19 cellular contexts compared by ENCODE assay signal in the genomic region with DNA sequence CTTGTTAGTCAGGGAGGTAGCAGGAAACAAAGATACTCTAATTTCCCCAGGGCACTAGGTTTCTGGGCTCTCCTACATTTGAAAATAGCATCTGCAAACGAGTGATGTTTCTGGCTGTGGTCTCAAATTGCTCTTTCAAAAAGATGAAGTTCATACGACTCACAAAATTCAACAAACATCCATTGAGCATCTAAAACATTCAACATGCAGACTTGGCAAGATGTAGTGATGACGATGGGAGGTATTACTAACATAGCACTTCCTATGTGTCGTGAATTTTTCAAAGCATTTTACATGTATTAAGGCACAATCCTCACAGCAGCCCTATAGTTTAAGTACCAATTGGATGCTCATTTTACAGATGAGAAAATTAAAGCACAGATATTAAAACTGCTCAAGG. TPM values are rescaled to one million over a fixed set of nuclear protein-coding genes. Genes with fewer than 3 reads are reported as not detected.
DNase-seq lines count a peak whose midpoint lies in the region; ATAC-seq and TF ChIP-seq lines count a peak whose summit lies in the region.
"Had no signal": no experiment of that assay in that cellular context is flagged by ENCODE, and none has a peak within 500 bp of the region (broad histone marks: within the 10 kb centered on the region; RNA-seq: fewer than 3 reads in every experiment).

No MANE protein-coding gene starts in this region.

- H3K9ac ChIP-seq in DND-41 (ENCODE audit: low read depth, low read length) (no peak overlapping the region), rectal smooth muscle tissue (ENCODE audit: low read length) (no peak overlapping the region)

- H3K4me1 ChIP-seq in DND-41 (ENCODE audit: insufficient read depth, low read length) (peaks cover 57% of the 10 kb centered on the region), RWPE2 (ENCODE audit: insufficient read depth, poor library complexity, severe bottlenecking) (no peaks in the 10 kb centered on the region), rectal smooth muscle tissue (ENCODE audit: control insufficient read depth, insufficient read depth, low read length) (peaks cover 13% of the 10 kb centered on the region), gastrocnemius medialis (peaks cover 0 to 3% of the 10 kb centered on the region in 2 donors)
- H3K4me1 ChIP-seq: SJCRH30 had no signal

- no peak overlapping the region for H2AFZ ChIP-seq in DND-41 (ENCODE audit: low read depth, low read length)

- TF ChIP-seq CTCF in DND-41 (IDR thresholded peaks at IDR 0.05; ENCODE audit: borderline replicate concordance, extremely low read depth, low read length, poor library complexity, severe bottlenecking) (no peak), RWPE2 (IDR thresholded peaks at IDR 0.05; ENCODE audit: poor library complexity, severe bottlenecking) (no peak), fibroblast of mammary gland (conservative IDR thresholded peaks at IDR 0.05; ENCODE audit: control insufficient read depth, insufficient read depth, low read depth, low read length) (no peak), gastrocnemius medialis (IDR thresholded peaks at IDR 0.05 in 4 of 5, conservative IDR thresholded peaks at IDR 0.05 in 1 of 5) (no peak), glutamatergic neuron (IDR thresholded peaks at IDR 0.05; ENCODE audit: partially characterized antibody, unreplicated experiment) (no peak)

- no peaks in the 10 kb centered on the region for H3K4me1 Mint-ChIP-seq in glutamatergic neuron (ENCODE audit: low read depth, unreplicated experiment)
- H3K4me1 Mint-ChIP-seq in stimulated activated naive B cell treated with anti-CD40 and anti-IgM and Interleukin-4, amounts not matched to agents 10 μg/mL and 1 μg/mL and 100 μg/mL, for 72 hours: peaks cover 8 to 10% of the 10 kb centered on the region in 2 donors

- ATAC-seq in DND-41 (ENCODE audit: insufficient read depth, low read depth) (no peak), RWPE2 (ENCODE audit: low read depth) (no peak), gastrocnemius medialis (no peak)
- ATAC-seq in stimulated activated naive B cell treated with anti-CD40 and anti-IgM and Interleukin-4, amounts not matched to agents 10 μg/mL and 1 μg/mL and 100 μg/mL, for 72 hours (replicated peaks): no peak

- in situ Hi-C loops in gastrocnemius medialis (cut with MboI; ENCODE audit: low sequenced_read_pairs in 4 of 4): loop anchor here in 1 of 4 donors (25.0 kb wide), 1 partner anchor 95 kb away; no protein-coding TSS in a partner anchor

- H4K20me1 ChIP-seq in DND-41 (ENCODE audit: insufficient read depth, low read length): no peaks in the 10 kb centered on the region

- H3K36me3 ChIP-seq in DND-41 (ENCODE audit: insufficient read depth, low read length) (no peaks in the 10 kb centered on the region), RWPE2 (ENCODE audit: low read depth) (peaks cover 26% of the 10 kb centered on the region), rectal smooth muscle tissue (ENCODE audit: control insufficient read depth, insufficient read depth, low read length) (no peaks in the 10 kb centered on the region), gastrocnemius medialis (no peaks in the 10 kb centered on the region)
- H3K36me3 ChIP-seq: SJCRH30 had no signal

- no peaks in the 10 kb centered on the region for H3K79me2 ChIP-seq in DND-41 (ENCODE audit: insufficient read depth, low read length)

- no peaks in the 10 kb centered on the region for H3K27me3 ChIP-seq in DND-41 (ENCODE audit: insufficient read depth, low read length, poor library complexity)
- no peaks in the 10 kb centered on the region for H3K27me3 ChIP-seq in RWPE2 (ENCODE audit: insufficient read depth, poor library complexity, severe bottlenecking)
- no peaks in the 10 kb centered on the region for H3K27me3 ChIP-seq in rectal smooth muscle tissue (ENCODE audit: control insufficient read depth, insufficient read depth, low read length)
- H3K27me3 ChIP-seq in gastrocnemius medialis: peaks cover 16 to 20% (median 17%) of the 10 kb centered on the region in 3 donors
- H3K27me3 ChIP-seq: SJCRH30 had no signal

- DNase-seq in DND-41 (no peak), RWPE2 (ENCODE audit: low spot score) (no peak), fibroblast of mammary gland (ENCODE audit: low read depth) (peak; percentile 56), caudate nucleus (lab: John Stamatoyannopoulos, UW) (no peak), gastrocnemius medialis (no peak), glutamatergic neuron (no peak)
- DNase-seq in stimulated activated naive B cell treated with anti-CD40 and anti-IgM and Interleukin-4, amounts not matched to agents 10 μg/mL and 1 μg/mL and 100 μg/mL, for 72 hours: no peak
- DNase-seq: 8988T, DMS 273 treated with DMSO at 0.1 percent for 48 hours, GF-D8, NCI-H1417, NCI-H187 treated with DMSO at 0.1 percent for 48 hours, NCI-H226, NCI-H524 treated with DMSO at 0.1 percent for 48 hours, RPMI8226, SJCRH30 had no signal

- no peak overlapping the region for H3K27ac Mint-ChIP-seq in glutamatergic neuron (ENCODE audit: unreplicated experiment)
- H3K27ac Mint-ChIP-seq in stimulated activated naive B cell treated with anti-CD40 and anti-IgM and Interleukin-4, amounts not matched to agents 10 μg/mL and 1 μg/mL and 100 μg/mL, for 72 hours: no peak overlapping the region

- no peak overlapping the region for H3K4me3 Mint-ChIP-seq in glutamatergic neuron (ENCODE audit: unreplicated experiment)
- no peak overlapping the region for H3K4me3 Mint-ChIP-seq in stimulated activated naive B cell treated with anti-CD40 and anti-IgM and Interleukin-4, amounts not matched to agents 10 μg/mL and 1 μg/mL and 100 μg/mL, for 72 hours

- H3K36me3 Mint-ChIP-seq in glutamatergic neuron (ENCODE audit: unreplicated experiment): no peaks in the 10 kb centered on the region
- no peaks in the 10 kb centered on the region for H3K36me3 Mint-ChIP-seq in stimulated activated naive B cell treated with anti-CD40 and anti-IgM and Interleukin-4, amounts not matched to agents 10 μg/mL and 1 μg/mL and 100 μg/mL, for 72 hours

- intact Hi-C loops in gastrocnemius medialis (cut with DNase I; ENCODE audit: low total_unique reads): no loop called here

- no peak for TF ChIP-seq POLR2A in gastrocnemius medialis (IDR thresholded peaks at IDR 0.05)

- H3K9me3 Mint-ChIP-seq in glutamatergic neuron (ENCODE audit: unreplicated experiment): no peaks in the 10 kb centered on the region
- no peaks in the 10 kb centered on the region for H3K9me3 Mint-ChIP-seq in stimulated activated naive B cell treated with anti-CD40 and anti-IgM and Interleukin-4, amounts not matched to agents 10 μg/mL and 1 μg/mL and 100 μg/mL, for 72 hours

- no peak overlapping the region for H3K4me2 ChIP-seq in DND-41 (ENCODE audit: insufficient read depth, low read length)

- H3K27ac ChIP-seq in DND-41 (ENCODE audit: low read length): peak overlapping the region; percentile 53; the same call in 1 of the 2 replicates
- peak overlapping the region; percentile 94 for H3K27ac ChIP-seq in RWPE2 (ENCODE audit: poor library complexity, severe bottlenecking)
- peak overlapping the region; percentile 51 for H3K27ac ChIP-seq in rectal smooth muscle tissue (ENCODE audit: low read depth, low read length)
- H3K27ac ChIP-seq in caudate nucleus (ENCODE audit: low read depth, low read length): no peak overlapping the region
- H3K27ac ChIP-seq in gastrocnemius medialis: no peak overlapping the region
- H3K27ac ChIP-seq: HL-60, SJCRH30 had no signal

- H3K27me3 Mint-ChIP-seq in glutamatergic neuron (ENCODE audit: unreplicated experiment): peaks cover 6% of the 10 kb centered on the region
- peaks cover 57 to 78% of the 10 kb centered on the region in 2 donors for H3K27me3 Mint-ChIP-seq in stimulated activated naive B cell treated with anti-CD40 and anti-IgM and Interleukin-4, amounts not matched to agents 10 μg/mL and 1 μg/mL and 100 μg/mL, for 72 hours

- H3K4me3 ChIP-seq in DND-41 (ENCODE audit: low read depth in 1 of 2, low read length in 2 of 2): no peak overlapping the region
- H3K4me3 ChIP-seq in RWPE2 (ENCODE audit: severe bottlenecking): no peak overlapping the region
- H3K4me3 ChIP-seq in fibroblast of mammary gland (ENCODE audit: control insufficient read depth, low read depth, low read length): no peak overlapping the region
- no peak overlapping the region for H3K4me3 ChIP-seq in rectal smooth muscle tissue (ENCODE audit: low read length)
- H3K4me3 ChIP-seq in gastrocnemius medialis: no peak overlapping the region
- H3K4me3 ChIP-seq: SJCRH30 had no signal

- H3K9me3 ChIP-seq in DND-41 (ENCODE audit: insufficient read depth, low read length, severe bottlenecking) (no peaks in the 10 kb centered on the region), RWPE2 (ENCODE audit: severe bottlenecking) (no peaks in the 10 kb centered on the region), gastrocnemius medialis (no peaks in the 10 kb centered on the region)
- H3K9me3 ChIP-seq: SJCRH30 had no signal

RNA-seq across cellular contexts. Expression of a gene that starts 5.2 kb away (rescaled TPM):
- total RNA-seq in gastrocnemius medialis (1 to 10 TPM in 2 of 4 donors, under 1 TPM in 2; 0.44 to 2.7 (median 1.3) TPM), glutamatergic neuron (ENCODE audit: unreplicated experiment) (0.81 TPM)
- total RNA-seq: H4, SJCRH30 had no signal

Comparison
In these comparisons a context has a peak if more than half of its experiments do, and no peak if none do; other contexts are left out.
1. H3K27ac ChIP-seq: peak in DND-41 (single experiment), RWPE2 (single experiment) and rectal smooth muscle tissue (single experiment); none in caudate nucleus (single experiment) and gastrocnemius medialis (0 of 4).